1 cellular context compared by ENCODE assay signal in the genomic region with DNA sequence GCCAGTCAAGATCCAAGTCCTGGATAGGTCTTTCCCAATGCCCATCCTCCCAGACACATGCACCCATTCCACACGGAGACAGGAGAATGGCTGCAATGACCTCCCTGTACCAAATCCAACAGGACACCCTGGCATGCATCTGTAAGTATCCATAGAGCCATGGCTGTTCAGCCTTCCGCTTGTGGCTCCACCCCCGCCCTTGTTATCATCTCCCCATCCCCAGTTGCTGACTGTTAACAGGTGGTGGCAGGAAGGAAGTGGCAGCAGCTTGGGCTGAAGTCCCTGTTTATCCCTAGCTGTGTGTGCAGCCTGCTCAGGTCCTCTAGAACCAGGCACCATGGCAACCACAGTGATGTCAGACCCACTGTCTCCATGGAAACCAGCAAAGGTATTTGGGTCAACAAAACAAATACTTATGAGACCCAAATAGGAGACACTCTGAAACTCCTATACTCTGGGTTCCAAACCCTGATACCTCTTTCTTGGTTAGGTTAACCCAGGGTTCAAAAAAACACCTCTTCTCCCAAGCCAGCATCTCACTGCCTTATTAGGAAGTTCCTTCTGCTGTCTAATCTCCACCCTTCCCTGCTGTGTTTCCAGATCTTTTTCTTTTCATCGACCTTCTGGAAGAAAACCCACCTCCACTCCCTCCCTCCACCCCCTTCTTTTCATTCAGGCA.
TF ChIP-seq lines count a peak whose summit lies in the region.

No MANE protein-coding gene starts in this region.

TF ChIP-seq in HepG2, 621 proteins besides CTCF, POLR2A, EP300 and RAD21 (continued from another document and continues in another):
- TF ChIP-seq TEAD3 (CRISPR knock-in tag; optimal IDR thresholded peaks at IDR 0.05; ENCODE audit: borderline replicate concordance) (peak; percentile 42), ZNF792 (CRISPR knock-in tag; IDR thresholded peaks at IDR 0.05) (no peak), FOXA3 (CRISPR knock-in tag; IDR thresholded peaks at IDR 0.05) (peak; percentile 43; the same call in 1 of the 2 replicates), ELF3 (CRISPR knock-in tag; IDR thresholded peaks at IDR 0.05) (peak; percentile 62), RFX5 (IDR thresholded peaks at IDR 0.05; ENCODE audit: low read depth, low read length) (peak; percentile 56), PTBP1 (IDR thresholded peaks at IDR 0.05; ENCODE audit: low read depth, low read length, poor library complexity, severe bottlenecking) (no peak), ZMAT3 (CRISPR knock-in tag; conservative IDR thresholded peaks at IDR 0.05) (0 out of 2 replicates have a peak, but pooled peaks have one; percentile 22), ZNF672 (CRISPR knock-in tag; IDR thresholded peaks at IDR 0.05) (peak; percentile 89; the same call in 1 of the 2 replicates), ZNF703 (CRISPR knock-in tag; IDR thresholded peaks at IDR 0.05; ENCODE audit: borderline replicate concordance) (no peak), ELF4 (CRISPR knock-in tag; IDR thresholded peaks at IDR 0.05; ENCODE audit: borderline replicate concordance) (0 out of 2 replicates have a peak, but pooled peaks have one; percentile 16), SOX13 (IDR thresholded peaks at IDR 0.05) (no peak), SOX13 (CRISPR knock-in tag; conservative IDR thresholded peaks at IDR 0.05 in 1 of 2, IDR thresholded peaks at IDR 0.05 in 1 of 2) (0 out of 4 replicates have a peak, but pooled peaks of 1 of the 2 experiments have one; percentile 34), SSRP1 (CRISPR knock-in tag; IDR thresholded peaks at IDR 0.05) (no peak), RFXANK (CRISPR knock-in tag; IDR thresholded peaks at IDR 0.05) (no peak), ZNF772 (CRISPR knock-in tag; IDR thresholded peaks at IDR 0.05) (peak; percentile 63; the same call in 1 of the 2 replicates), ZNF816 (CRISPR knock-in tag; IDR thresholded peaks at IDR 0.05; ENCODE audit: borderline replicate concordance) (0 out of 2 replicates have a peak, but pooled peaks have one; percentile 23), RFX1 (IDR thresholded peaks at IDR 0.05) (peak; percentile 91), ZBTB38 (CRISPR knock-in tag; IDR thresholded peaks at IDR 0.05) (peak; percentile 89), ZNF570 (CRISPR knock-in tag; IDR thresholded peaks at IDR 0.05; ENCODE audit: borderline replicate concordance) (no peak), MAF1 (CRISPR knock-in tag; IDR thresholded peaks at IDR 0.05; ENCODE audit: borderline replicate concordance) (no peak), ERF (CRISPR knock-in tag; IDR thresholded peaks at IDR 0.05) (0 out of 2 replicates have a peak, but pooled peaks have one; percentile 34), MXI1 (IDR thresholded peaks at IDR 0.05; ENCODE audit: borderline replicate concordance, low read depth, low read length) (peak; percentile 76; the same call in 2 of the 3 replicates), RCOR2 (CRISPR knock-in tag; IDR thresholded peaks at IDR 0.05) (peak; percentile 18; the same call in 1 of the 2 replicates), DPF2 (CRISPR knock-in tag; IDR thresholded peaks at IDR 0.05; ENCODE audit: borderline replicate concordance, low read depth) (peak; percentile 9; the same call in 1 of the 2 replicates), MZF1 (CRISPR knock-in tag; IDR thresholded peaks at IDR 0.05; ENCODE audit: borderline replicate concordance) (0 out of 2 replicates have a peak, but pooled peaks have one; percentile 35), KDM1A (CRISPR knock-in tag; IDR thresholded peaks at IDR 0.05) (peak; percentile 54; the same call in 1 of the 2 replicates), MED1 (CRISPR knock-in tag; IDR thresholded peaks at IDR 0.05) (peak; percentile 34; the same call in 1 of the 2 replicates), ELF1 (CRISPR knock-in tag; IDR thresholded peaks at IDR 0.05) (peak; percentile 58), ZFP1 (CRISPR knock-in tag; IDR thresholded peaks at IDR 0.05) (peak; percentile 97; the same call in 1 of the 2 replicates), RXRB (CRISPR knock-in tag; IDR thresholded peaks at IDR 0.05; ENCODE audit: borderline replicate concordance) (0 out of 2 replicates have a peak, but pooled peaks have one; percentile 12), HOXA3 (CRISPR knock-in tag; IDR thresholded peaks at IDR 0.05) (peak; percentile 18; the same call in 1 of the 2 replicates), FOXO1 (CRISPR knock-in tag; IDR thresholded peaks at IDR 0.05) (peak; percentile 69; the same call in 1 of the 2 replicates), SIN3A (IDR thresholded peaks at IDR 0.05; ENCODE audit: borderline replicate concordance, low read depth, low read length) (peak; percentile 55; the same call in 1 of the 2 replicates), HDAC1 (CRISPR knock-in tag; IDR thresholded peaks at IDR 0.05) (peak; percentile 58)
- TF ChIP-seq, protein P1, sequence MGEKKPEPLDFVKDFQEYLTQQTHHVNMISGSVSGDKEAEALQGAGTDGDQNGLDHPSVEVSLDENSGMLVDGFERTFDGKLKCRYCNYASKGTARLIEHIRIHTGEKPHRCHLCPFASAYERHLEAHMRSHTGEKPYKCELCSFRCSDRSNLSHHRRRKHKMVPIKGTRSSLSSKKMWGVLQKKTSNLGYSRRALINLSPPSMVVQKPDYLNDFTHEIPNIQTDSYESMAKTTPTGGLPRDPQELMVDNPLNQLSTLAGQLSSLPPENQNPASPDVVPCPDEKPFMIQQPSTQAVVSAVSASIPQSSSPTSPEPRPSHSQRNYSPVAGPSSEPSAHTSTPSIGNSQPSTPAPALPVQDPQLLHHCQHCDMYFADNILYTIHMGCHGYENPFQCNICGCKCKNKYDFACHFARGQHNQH (CRISPR knock-in tag; IDR thresholded peaks at IDR 0.05) = peak; percentile 39; the same call in 1 of the 2 replicates
- TF ChIP-seq, protein P2, sequence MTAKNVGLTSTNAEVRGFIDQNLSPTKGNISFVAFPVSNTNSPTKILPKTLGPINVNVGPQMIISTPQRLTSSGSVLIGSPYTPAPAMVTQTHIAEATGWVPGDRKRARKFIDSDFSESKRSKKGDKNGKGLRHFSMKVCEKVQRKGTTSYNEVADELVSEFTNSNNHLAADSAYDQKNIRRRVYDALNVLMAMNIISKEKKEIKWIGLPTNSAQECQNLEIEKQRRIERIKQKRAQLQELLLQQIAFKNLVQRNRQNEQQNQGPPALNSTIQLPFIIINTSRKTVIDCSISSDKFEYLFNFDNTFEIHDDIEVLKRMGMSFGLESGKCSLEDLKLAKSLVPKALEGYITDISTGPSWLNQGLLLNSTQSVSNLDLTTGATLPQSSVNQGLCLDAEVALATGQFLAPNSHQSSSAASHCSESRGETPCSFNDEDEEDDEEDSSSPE (CRISPR knock-in tag; IDR thresholded peaks at IDR 0.05) = no peak
- TF ChIP-seq, protein P3, sequence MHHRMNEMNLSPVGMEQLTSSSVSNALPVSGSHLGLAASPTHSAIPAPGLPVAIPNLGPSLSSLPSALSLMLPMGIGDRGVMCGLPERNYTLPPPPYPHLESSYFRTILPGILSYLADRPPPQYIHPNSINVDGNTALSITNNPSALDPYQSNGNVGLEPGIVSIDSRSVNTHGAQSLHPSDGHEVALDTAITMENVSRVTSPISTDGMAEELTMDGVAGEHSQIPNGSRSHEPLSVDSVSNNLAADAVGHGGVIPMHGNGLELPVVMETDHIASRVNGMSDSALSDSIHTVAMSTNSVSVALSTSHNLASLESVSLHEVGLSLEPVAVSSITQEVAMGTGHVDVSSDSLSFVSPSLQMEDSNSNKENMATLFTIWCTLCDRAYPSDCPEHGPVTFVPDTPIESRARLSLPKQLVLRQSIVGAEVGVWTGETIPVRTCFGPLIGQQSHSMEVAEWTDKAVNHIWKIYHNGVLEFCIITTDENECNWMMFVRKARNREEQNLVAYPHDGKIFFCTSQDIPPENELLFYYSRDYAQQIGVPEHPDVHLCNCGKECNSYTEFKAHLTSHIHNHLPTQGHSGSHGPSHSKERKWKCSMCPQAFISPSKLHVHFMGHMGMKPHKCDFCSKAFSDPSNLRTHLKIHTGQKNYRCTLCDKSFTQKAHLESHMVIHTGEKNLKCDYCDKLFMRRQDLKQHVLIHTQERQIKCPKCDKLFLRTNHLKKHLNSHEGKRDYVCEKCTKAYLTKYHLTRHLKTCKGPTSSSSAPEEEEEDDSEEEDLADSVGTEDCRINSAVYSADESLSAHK (CRISPR knock-in tag; IDR thresholded peaks at IDR 0.05; ENCODE audit: borderline replicate concordance) = no peak
- TF ChIP-seq, protein P4, sequence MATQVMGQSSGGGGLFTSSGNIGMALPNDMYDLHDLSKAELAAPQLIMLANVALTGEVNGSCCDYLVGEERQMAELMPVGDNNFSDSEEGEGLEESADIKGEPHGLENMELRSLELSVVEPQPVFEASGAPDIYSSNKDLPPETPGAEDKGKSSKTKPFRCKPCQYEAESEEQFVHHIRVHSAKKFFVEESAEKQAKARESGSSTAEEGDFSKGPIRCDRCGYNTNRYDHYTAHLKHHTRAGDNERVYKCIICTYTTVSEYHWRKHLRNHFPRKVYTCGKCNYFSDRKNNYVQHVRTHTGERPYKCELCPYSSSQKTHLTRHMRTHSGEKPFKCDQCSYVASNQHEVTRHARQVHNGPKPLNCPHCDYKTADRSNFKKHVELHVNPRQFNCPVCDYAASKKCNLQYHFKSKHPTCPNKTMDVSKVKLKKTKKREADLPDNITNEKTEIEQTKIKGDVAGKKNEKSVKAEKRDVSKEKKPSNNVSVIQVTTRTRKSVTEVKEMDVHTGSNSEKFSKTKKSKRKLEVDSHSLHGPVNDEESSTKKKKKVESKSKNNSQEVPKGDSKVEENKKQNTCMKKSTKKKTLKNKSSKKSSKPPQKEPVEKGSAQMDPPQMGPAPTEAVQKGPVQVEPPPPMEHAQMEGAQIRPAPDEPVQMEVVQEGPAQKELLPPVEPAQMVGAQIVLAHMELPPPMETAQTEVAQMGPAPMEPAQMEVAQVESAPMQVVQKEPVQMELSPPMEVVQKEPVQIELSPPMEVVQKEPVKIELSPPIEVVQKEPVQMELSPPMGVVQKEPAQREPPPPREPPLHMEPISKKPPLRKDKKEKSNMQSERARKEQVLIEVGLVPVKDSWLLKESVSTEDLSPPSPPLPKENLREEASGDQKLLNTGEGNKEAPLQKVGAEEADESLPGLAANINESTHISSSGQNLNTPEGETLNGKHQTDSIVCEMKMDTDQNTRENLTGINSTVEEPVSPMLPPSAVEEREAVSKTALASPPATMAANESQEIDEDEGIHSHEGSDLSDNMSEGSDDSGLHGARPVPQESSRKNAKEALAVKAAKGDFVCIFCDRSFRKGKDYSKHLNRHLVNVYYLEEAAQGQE (IDR thresholded peaks at IDR 0.05; ENCODE audit: borderline replicate concordance in 1 of 2, low read depth in 1 of 2, low read length in 2 of 2) = no peak
- TF ChIP-seq, protein P5, sequence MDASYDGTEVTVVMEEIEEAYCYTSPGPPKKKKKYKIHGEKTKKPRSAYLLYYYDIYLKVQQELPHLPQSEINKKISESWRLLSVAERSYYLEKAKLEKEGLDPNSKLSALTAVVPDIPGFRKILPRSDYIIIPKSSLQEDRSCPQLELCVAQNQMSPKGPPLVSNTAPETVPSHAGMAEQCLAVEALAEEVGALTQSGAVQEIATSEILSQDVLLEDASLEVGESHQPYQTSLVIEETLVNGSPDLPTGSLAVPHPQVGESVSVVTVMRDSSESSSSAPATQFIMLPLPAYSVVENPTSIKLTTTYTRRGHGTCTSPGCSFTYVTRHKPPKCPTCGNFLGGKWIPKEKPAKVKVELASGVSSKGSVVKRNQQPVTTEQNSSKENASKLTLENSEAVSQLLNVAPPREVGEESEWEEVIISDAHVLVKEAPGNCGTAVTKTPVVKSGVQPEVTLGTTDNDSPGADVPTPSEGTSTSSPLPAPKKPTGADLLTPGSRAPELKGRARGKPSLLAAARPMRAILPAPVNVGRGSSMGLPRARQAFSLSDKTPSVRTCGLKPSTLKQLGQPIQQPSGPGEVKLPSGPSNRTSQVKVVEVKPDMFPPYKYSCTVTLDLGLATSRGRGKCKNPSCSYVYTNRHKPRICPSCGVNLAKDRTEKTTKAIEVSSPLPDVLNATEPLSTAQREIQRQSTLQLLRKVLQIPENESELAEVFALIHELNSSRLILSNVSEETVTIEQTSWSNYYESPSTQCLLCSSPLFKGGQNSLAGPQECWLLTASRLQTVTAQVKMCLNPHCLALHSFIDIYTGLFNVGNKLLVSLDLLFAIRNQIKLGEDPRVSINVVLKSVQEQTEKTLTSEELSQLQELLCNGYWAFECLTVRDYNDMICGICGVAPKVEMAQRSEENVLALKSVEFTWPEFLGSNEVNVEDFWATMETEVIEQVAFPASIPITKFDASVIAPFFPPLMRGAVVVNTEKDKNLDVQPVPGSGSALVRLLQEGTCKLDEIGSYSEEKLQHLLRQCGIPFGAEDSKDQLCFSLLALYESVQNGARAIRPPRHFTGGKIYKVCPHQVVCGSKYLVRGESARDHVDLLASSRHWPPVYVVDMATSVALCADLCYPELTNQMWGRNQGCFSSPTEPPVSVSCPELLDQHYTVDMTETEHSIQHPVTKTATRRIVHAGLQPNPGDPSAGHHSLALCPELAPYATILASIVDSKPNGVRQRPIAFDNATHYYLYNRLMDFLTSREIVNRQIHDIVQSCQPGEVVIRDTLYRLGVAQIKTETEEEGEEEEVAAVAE (CRISPR knock-in tag; IDR thresholded peaks at IDR 0.05; ENCODE audit: borderline replicate concordance) = no peak
- TF ChIP-seq, protein P6, sequence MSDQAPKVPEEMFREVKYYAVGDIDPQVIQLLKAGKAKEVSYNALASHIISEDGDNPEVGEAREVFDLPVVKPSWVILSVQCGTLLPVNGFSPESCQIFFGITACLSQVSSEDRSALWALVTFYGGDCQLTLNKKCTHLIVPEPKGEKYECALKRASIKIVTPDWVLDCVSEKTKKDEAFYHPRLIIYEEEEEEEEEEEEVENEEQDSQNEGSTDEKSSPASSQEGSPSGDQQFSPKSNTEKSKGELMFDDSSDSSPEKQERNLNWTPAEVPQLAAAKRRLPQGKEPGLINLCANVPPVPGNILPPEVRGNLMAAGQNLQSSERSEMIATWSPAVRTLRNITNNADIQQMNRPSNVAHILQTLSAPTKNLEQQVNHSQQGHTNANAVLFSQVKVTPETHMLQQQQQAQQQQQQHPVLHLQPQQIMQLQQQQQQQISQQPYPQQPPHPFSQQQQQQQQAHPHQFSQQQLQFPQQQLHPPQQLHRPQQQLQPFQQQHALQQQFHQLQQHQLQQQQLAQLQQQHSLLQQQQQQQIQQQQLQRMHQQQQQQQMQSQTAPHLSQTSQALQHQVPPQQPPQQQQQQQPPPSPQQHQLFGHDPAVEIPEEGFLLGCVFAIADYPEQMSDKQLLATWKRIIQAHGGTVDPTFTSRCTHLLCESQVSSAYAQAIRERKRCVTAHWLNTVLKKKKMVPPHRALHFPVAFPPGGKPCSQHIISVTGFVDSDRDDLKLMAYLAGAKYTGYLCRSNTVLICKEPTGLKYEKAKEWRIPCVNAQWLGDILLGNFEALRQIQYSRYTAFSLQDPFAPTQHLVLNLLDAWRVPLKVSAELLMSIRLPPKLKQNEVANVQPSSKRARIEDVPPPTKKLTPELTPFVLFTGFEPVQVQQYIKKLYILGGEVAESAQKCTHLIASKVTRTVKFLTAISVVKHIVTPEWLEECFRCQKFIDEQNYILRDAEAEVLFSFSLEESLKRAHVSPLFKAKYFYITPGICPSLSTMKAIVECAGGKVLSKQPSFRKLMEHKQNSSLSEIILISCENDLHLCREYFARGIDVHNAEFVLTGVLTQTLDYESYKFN (CRISPR knock-in tag; conservative IDR thresholded peaks at IDR 0.05) = peak; percentile 53
- TF ChIP-seq, protein P7, sequence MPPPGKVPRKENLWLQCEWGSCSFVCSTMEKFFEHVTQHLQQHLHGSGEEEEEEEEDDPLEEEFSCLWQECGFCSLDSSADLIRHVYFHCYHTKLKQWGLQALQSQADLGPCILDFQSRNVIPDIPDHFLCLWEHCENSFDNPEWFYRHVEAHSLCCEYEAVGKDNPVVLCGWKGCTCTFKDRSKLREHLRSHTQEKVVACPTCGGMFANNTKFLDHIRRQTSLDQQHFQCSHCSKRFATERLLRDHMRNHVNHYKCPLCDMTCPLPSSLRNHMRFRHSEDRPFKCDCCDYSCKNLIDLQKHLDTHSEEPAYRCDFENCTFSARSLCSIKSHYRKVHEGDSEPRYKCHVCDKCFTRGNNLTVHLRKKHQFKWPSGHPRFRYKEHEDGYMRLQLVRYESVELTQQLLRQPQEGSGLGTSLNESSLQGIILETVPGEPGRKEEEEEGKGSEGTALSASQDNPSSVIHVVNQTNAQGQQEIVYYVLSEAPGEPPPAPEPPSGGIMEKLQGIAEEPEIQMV (CRISPR knock-in tag; IDR thresholded peaks at IDR 0.05; ENCODE audit: low read depth) = no peak
